ENCODE assay signal across 1 cellular context in the genomic region with DNA sequence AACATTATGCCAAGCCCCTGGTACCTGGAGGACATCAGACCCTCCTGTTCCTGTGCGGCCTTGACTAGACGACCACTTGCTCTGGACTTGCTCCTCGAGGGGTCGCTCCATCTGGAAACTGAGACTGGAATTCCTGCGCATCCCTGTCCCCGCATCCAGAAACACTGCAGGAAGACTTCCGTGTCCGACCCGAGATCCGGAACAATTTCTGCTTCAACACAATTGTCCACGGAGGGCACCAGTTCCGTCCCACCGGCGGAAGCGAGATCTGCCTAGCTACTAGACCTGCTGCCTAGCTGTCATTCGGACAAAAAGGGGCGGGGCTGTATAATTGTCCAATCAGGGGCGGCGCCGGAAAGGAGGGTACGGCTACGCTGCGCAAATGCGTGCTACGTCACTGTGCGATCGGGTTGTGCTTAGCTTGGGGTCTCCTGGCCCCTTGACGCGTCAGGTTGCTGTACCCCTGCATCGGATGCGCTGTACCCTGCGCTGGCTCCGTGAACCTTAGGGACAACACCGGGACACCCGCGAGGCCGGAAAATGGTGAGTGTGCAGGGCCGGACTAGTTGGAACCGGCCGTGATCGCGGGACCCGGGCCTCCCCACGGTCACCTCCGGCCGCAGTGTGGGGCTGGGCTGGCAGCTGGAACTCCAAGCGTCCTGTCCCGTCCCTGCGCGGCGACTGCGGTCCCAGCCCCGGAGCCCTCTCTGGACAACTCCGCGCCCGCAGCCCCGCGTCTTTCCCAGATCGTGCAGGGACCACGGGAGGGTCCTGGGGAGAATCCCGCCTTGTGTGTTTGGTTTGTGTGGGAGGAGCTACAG.
TF ChIP-seq lines count a peak whose summit lies in the region.

TSS of gene ZNF490 (minus strand) at position 274 of the 821 bp plus-strand sequence. CDS start at position 141, 133 bp downstream.
TSS of gene ZNF791 (plus strand) at position 381 of the 821 bp plus-strand sequence. CDS start at position 541, 160 bp downstream.

TF ChIP-seq in HEK293, 187 proteins besides CTCF, POLR2A, EP300 and RAD21 (continued from another document and continues in another):
- TF ChIP-seq, protein P1, sequence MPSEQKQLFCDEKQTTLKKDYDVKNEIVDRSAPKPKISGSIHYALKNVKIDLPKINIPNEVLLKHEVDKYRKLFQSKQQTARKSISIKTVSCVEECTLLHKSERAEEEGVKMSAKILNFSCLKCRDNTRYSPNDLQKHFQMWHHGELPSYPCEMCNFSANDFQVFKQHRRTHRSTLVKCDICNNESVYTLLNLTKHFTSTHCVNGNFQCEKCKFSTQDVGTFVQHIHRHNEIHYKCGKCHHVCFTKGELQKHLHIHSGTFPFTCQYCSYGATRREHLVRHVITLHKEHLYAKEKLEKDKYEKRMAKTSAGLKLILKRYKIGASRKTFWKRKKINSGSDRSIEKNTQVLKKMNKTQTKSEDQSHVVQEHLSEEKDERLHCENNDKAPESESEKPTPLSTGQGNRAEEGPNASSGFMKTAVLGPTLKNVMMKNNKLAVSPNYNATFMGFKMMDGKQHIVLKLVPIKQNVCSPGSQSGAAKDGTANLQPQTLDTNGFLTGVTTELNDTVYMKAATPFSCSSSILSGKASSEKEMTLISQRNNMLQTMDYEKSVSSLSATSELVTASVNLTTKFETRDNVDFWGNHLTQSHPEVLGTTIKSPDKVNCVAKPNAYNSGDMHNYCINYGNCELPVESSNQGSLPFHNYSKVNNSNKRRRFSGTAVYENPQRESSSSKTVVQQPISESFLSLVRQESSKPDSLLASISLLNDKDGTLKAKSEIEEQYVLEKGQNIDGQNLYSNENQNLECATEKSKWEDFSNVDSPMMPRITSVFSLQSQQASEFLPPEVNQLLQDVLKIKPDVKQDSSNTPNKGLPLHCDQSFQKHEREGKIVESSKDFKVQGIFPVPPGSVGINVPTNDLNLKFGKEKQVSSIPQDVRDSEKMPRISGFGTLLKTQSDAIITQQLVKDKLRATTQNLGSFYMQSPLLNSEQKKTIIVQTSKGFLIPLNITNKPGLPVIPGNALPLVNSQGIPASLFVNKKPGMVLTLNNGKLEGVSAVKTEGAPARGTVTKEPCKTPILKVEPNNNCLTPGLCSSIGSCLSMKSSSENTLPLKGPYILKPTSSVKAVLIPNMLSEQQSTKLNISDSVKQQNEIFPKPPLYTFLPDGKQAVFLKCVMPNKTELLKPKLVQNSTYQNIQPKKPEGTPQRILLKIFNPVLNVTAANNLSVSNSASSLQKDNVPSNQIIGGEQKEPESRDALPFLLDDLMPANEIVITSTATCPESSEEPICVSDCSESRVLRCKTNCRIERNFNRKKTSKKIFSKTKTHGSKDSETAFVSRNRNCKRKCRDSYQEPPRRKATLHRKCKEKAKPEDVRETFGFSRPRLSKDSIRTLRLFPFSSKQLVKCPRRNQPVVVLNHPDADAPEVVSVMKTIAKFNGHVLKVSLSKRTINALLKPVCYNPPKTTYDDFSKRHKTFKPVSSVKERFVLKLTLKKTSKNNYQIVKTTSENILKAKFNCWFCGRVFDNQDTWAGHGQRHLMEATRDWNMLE (tag by site-specific recombination; conservative IDR thresholded peaks at IDR 0.05; ENCODE audit: low read depth): peak; percentile 77
- no peak; the same call in 1 of the 2 replicates for TF ChIP-seq ZNF366 (tag by site-specific recombination; conservative IDR thresholded peaks at IDR 0.05)
- TF ChIP-seq ZNF391 (tag by site-specific recombination; IDR thresholded peaks at IDR 0.05; ENCODE audit: borderline replicate concordance, low read depth): no peak; the same call in 1 of the 2 replicates
- TF ChIP-seq ZNF624 (tag by site-specific recombination; IDR thresholded peaks at IDR 0.05): no peak
- peak; percentile 97 for TF ChIP-seq GLIS2 (tag by site-specific recombination; IDR thresholded peaks at IDR 0.05)
- no peak for TF ChIP-seq ZNF548 (tag by site-specific recombination; IDR thresholded peaks at IDR 0.05)
- TF ChIP-seq PATZ1 (tag by site-specific recombination; IDR thresholded peaks at IDR 0.05): no peak
- no peak for TF ChIP-seq ZNF221 (tag by site-specific recombination; IDR thresholded peaks at IDR 0.05; ENCODE audit: borderline replicate concordance)
- no peak for TF ChIP-seq ZNF707 (tag by site-specific recombination; IDR thresholded peaks at IDR 0.05)
- 0 out of 2 replicates have a peak, but pooled peaks have one; percentile 78 for TF ChIP-seq ZNF561 (tag by site-specific recombination; IDR thresholded peaks at IDR 0.05; ENCODE audit: borderline replicate concordance)
- TF ChIP-seq ZNF747 (tag by site-specific recombination; IDR thresholded peaks at IDR 0.05): no peak
- TF ChIP-seq ZBTB17 (tag by site-specific recombination; IDR thresholded peaks at IDR 0.05): peak; percentile 56
- no peak for TF ChIP-seq ZNF843 (tag by site-specific recombination; IDR thresholded peaks at IDR 0.05)
- no peak for TF ChIP-seq ZFHX2 (tag by site-specific recombination; conservative IDR thresholded peaks at IDR 0.05)
- no peak for TF ChIP-seq ZNF549 (tag by site-specific recombination; IDR thresholded peaks at IDR 0.05)
- TF ChIP-seq ZNF146 (tag by site-specific recombination; IDR thresholded peaks at IDR 0.05): no peak
- TF ChIP-seq ZNF670 (tag by site-specific recombination; IDR thresholded peaks at IDR 0.05; ENCODE audit: low read depth): no peak
- peak; percentile 56; the same call in 1 of the 2 replicates for TF ChIP-seq ELK4 (IDR thresholded peaks at IDR 0.05; ENCODE audit: borderline replicate concordance, low read depth, low read length)
- peak; percentile 93 for TF ChIP-seq TRIM28 (IDR thresholded peaks at IDR 0.05; ENCODE audit: borderline replicate concordance, low read length)
- TF ChIP-seq KLF9 (tag by site-specific recombination; IDR thresholded peaks at IDR 0.05; ENCODE audit: low read depth): peak; percentile 52; the same call in 1 of the 2 replicates
- TF ChIP-seq ZNF473 (tag by site-specific recombination; IDR thresholded peaks at IDR 0.05): no peak
- TF ChIP-seq ZBTB1 (tag by site-specific recombination; IDR thresholded peaks at IDR 0.05): no peak
- TF ChIP-seq AEBP2 (tag by site-specific recombination; IDR thresholded peaks at IDR 0.05; ENCODE audit: borderline replicate concordance): no peak
- no peak for TF ChIP-seq ZNF560 (tag by site-specific recombination; IDR thresholded peaks at IDR 0.05; ENCODE audit: borderline replicate concordance)
- no peak for TF ChIP-seq HOXA7 (CRISPR knock-in tag; IDR thresholded peaks at IDR 0.05; ENCODE audit: borderline replicate concordance)
- TF ChIP-seq ZNF785 (tag by site-specific recombination; IDR thresholded peaks at IDR 0.05): no peak
- no peak for TF ChIP-seq REPIN1 (tag by site-specific recombination; IDR thresholded peaks at IDR 0.05; ENCODE audit: low read depth)
- 0 out of 2 replicates have a peak, but pooled peaks have one; percentile 11 for TF ChIP-seq ZNF341 (tag by site-specific recombination; IDR thresholded peaks at IDR 0.05; ENCODE audit: low read depth)
- TF ChIP-seq ZNF335 (tag by site-specific recombination; conservative IDR thresholded peaks at IDR 0.05): peak; percentile 91
- peak; percentile 89 for TF ChIP-seq ZBTB21 (tag by site-specific recombination; IDR thresholded peaks at IDR 0.05)
- TF ChIP-seq GLI2 (tag by site-specific recombination; IDR thresholded peaks at IDR 0.05; ENCODE audit: borderline replicate concordance, low read depth): no peak
- TF ChIP-seq, protein P2, sequence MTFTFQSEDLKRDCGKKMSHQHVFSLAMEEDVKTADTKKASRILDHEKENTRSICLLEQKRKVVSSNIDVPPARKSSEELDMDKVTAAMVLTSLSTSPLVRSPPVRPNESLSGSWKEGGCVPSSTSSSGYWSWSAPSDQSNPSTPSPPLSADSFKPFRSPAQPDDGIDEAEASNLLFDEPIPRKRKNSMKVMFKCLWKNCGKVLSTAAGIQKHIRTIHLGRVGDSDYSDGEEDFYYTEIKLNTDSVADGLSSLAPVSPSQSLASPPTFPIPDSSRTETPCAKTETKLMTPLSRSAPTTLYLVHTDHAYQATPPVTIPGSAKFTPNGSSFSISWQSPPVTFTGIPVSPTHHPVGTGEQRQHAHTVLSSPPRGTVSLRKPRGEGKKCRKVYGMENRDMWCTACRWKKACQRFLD (tag by site-specific recombination; IDR thresholded peaks at IDR 0.05): no peak
- no peak; the same call in 1 of the 2 replicates for TF ChIP-seq ZNF24 (tag by site-specific recombination; IDR thresholded peaks at IDR 0.05)
- TF ChIP-seq ZNF354C (tag by site-specific recombination; IDR thresholded peaks at IDR 0.05; ENCODE audit: borderline replicate concordance, low read depth): no peak
- TF ChIP-seq MYNN (tag by site-specific recombination; IDR thresholded peaks at IDR 0.05; ENCODE audit: borderline replicate concordance): no peak
- TF ChIP-seq, protein P3, sequence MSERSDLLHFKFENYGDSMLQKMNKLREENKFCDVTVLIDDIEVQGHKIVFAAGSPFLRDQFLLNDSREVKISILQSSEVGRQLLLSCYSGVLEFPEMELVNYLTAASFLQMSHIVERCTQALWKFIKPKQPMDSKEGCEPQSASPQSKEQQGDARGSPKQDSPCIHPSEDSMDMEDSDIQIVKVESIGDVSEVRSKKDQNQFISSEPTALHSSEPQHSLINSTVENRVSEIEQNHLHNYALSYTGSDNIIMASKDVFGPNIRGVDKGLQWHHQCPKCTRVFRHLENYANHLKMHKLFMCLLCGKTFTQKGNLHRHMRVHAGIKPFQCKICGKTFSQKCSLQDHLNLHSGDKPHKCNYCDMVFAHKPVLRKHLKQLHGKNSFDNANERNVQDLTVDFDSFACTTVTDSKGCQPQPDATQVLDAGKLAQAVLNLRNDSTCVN (tag by site-specific recombination; optimal IDR thresholded peaks at IDR 0.05): peak; percentile 48
- TF ChIP-seq ZNF157 (tag by site-specific recombination; IDR thresholded peaks at IDR 0.05): no peak
- TF ChIP-seq RBAK (tag by site-specific recombination; IDR thresholded peaks at IDR 0.05): no peak
- no peak for TF ChIP-seq ZNF121 (tag by site-specific recombination; IDR thresholded peaks at IDR 0.05)
- TF ChIP-seq ZNF292 (tag by site-specific recombination; IDR thresholded peaks at IDR 0.05; ENCODE audit: borderline replicate concordance, low read depth): no peak
- TF ChIP-seq ZNF138 (tag by site-specific recombination; IDR thresholded peaks at IDR 0.05; ENCODE audit: borderline replicate concordance): no peak
- no peak for TF ChIP-seq ZSCAN16 (tag by site-specific recombination; IDR thresholded peaks at IDR 0.05)
- no peak for TF ChIP-seq ZNF558 (tag by site-specific recombination; IDR thresholded peaks at IDR 0.05)
- TF ChIP-seq ZBTB20 (tag by site-specific recombination; IDR thresholded peaks at IDR 0.05): peak; percentile 95
- TF ChIP-seq ZNF776 (tag by site-specific recombination; IDR thresholded peaks at IDR 0.05; ENCODE audit: borderline replicate concordance): no peak
- TF ChIP-seq, protein P4, sequence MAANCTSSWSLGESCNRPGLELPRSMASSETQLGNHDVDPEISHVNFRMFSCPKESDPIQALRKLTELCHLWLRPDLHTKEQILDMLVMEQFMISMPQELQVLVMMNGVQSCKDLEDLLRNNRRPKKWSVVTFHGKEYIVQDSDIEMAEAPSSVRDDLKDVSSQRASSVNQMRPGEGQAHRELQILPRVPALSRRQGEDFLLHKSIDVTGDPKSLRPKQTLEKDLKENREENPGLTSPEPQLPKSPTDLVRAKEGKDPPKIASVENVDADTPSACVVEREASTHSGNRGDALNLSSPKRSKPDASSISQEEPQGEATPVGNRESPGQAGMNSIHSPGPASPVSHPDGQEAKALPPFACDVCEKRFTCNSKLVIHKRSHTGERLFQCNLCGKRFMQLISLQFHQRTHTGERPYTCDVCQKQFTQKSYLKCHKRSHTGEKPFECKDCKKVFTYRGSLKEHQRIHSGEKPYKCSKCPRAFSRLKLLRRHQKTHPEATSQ (tag by site-specific recombination; IDR thresholded peaks at IDR 0.05): 0 out of 2 replicates have a peak, but pooled peaks have one; percentile 61
- TF ChIP-seq ZNF394 (tag by site-specific recombination; IDR thresholded peaks at IDR 0.05; ENCODE audit: borderline replicate concordance): no peak; the same call in none of the 2 replicates
- no peak for TF ChIP-seq SCRT1 (tag by site-specific recombination; IDR thresholded peaks at IDR 0.05; ENCODE audit: borderline replicate concordance)
- no peak for TF ChIP-seq MZF1 (tag by site-specific recombination; IDR thresholded peaks at IDR 0.05; ENCODE audit: borderline replicate concordance)
- no peak; the same call in 1 of the 2 replicates for TF ChIP-seq ZNF623 (tag by site-specific recombination; IDR thresholded peaks at IDR 0.05)
